In genomic region chr3:39196671-39197446, GRCh38 we compare ENCODE assay signal across 21 cellular contexts. TPM values are rescaled to one million over a fixed set of nuclear protein-coding genes. Genes with fewer than 3 reads are reported as not detected.
A peak's percentile ranks its signal among the peaks of the same experiment; 100 is the strongest.
DNase-seq lines count a peak whose midpoint lies in the region; ATAC-seq and TF ChIP-seq lines count a peak whose summit lies in the region.
"Had no signal": no experiment of that assay in that cellular context is flagged by ENCODE, and none has a peak within 500 bp of the region (broad histone marks: within the 10 kb centered on the region; RNA-seq: fewer than 3 reads in every experiment).

No MANE protein-coding gene starts in this region.

- no peak overlapping the region for H3K27ac ChIP-seq in IMR-90 (ENCODE audit: insufficient read depth, low read length)
- H3K27ac ChIP-seq: brain microvascular endothelial cell, prostate gland had no signal

- TF ChIP-seq RAD21 in IMR-90 (IDR thresholded peaks at IDR 0.05; ENCODE audit: low read length): no peak

- H4K8ac ChIP-seq in IMR-90 (ENCODE audit: low read depth in 2 of 2, low read length in 2 of 2): peak overlapping the region in 1 of 2 experiments; percentile 26; a peak in 1 of 4 replicates

- H2BK20ac ChIP-seq in IMR-90 (ENCODE audit: low read depth, low read length): no peak overlapping the region

- no peak overlapping the region; the same call in 1 of the 2 replicates for H2AK5ac ChIP-seq in IMR-90 (ENCODE audit: low read depth, low read length)

- dilution Hi-C loops in IMR-90 (cut with HindIII; ENCODE audit: low sequenced_read_pairs, unreplicated experiment): no loop called here

- peaks cover 4% of the 10 kb centered on the region for H3K27me3 ChIP-seq in IMR-90 (ENCODE audit: control insufficient read depth, insufficient read depth, low read length)
- H3K27me3 ChIP-seq: brain microvascular endothelial cell had no signal

- peaks cover 9% of the 10 kb centered on the region for H3K4me1 ChIP-seq in IMR-90 (ENCODE audit: control insufficient read depth, insufficient read depth, low read length)
- H3K4me1 ChIP-seq: prostate gland had no signal

- peak; percentile 18 for DNase-seq in COR-L47 (lab: John Stamatoyannopoulos, UW)
- DNase-seq in IMR-90: peak; percentile 7
- DNase-seq in RPMI8226: peak; percentile 57
- peak; percentile 25 for DNase-seq in kidney tubule cell (ENCODE audit: low spot score)
- no peak for DNase-seq in hypothalamus (lab: John Stamatoyannopoulos, UW)
- DNase-seq in SW 1271 (lab: John Stamatoyannopoulos, UW): no peak
- no peak for DNase-seq in SW480 (ENCODE audit: low spot score)
- DNase-seq: activated naive CD4-positive, alpha-beta T cell treated with anti-CD3 and anti-CD28 coated beads, Interleukin-2, amount 50 U/mL, for 16 hours; AML-193; brain microvascular endothelial cell; DMS153; effector memory CD8-positive, alpha-beta T cell; KBM-7; NCI-H187; OCI-M1; T-helper 1 cell had no signal

- no TSS peak for BruUV-seq in IMR-90 (replicated peaks; lab: Mats Ljungman, UMichigan)

- in situ Hi-C loops in IMR-90 (cut with MboI; ENCODE audit: low sequenced_read_pairs): no loop called here

- POLR2A ChIA-PET in IMR-90 (lab: Charles Lee; ENCODE audit: unreplicated experiment): no interaction called here

- no peak overlapping the region for H4K5ac ChIP-seq in IMR-90 (ENCODE audit: low read depth, low read length)

- CTCF ChIA-PET in IMR-90 (lab: Yijun Ruan, JAX): no interaction called here

- no peaks in the 10 kb centered on the region for H4K20me1 ChIP-seq in IMR-90 (ENCODE audit: insufficient read depth, low read length)

- H3K9ac ChIP-seq in IMR-90 (ENCODE audit: low read depth, low read length): no peak overlapping the region

- no peak overlapping the region for H3K18ac ChIP-seq in IMR-90 (ENCODE audit: low read depth, low read length)

- no peak overlapping the region; the same call in 1 of the 2 replicates for H3K4me2 ChIP-seq in IMR-90 (ENCODE audit: low read depth, low read length)

- H3K23ac ChIP-seq in IMR-90 (ENCODE audit: low read depth, low read length): no peak overlapping the region

- no peaks in the 10 kb centered on the region for H3K79me1 ChIP-seq in IMR-90 (ENCODE audit: low read depth in 1 of 2, low read length in 2 of 2)

- peaks cover 2% of the 10 kb centered on the region; the same call in 1 of the 2 replicates for H3K9me1 ChIP-seq in IMR-90 (ENCODE audit: insufficient read depth, low read length)

- H3K56ac ChIP-seq in IMR-90 (ENCODE audit: extremely low read depth, insufficient read depth, low read length): no peak overlapping the region

- no peak overlapping the region for H3K4ac ChIP-seq in IMR-90 (ENCODE audit: low read depth, low read length)

- H4K91ac ChIP-seq in IMR-90 (ENCODE audit: insufficient read depth, low read depth, low read length): no peak overlapping the region

- H2BK120ac ChIP-seq in IMR-90 (ENCODE audit: low read depth, low read length): 0 out of 2 replicates have a peak overlapping the region, but pooled peaks have one; percentile 21

- H2BK15ac ChIP-seq in IMR-90 (ENCODE audit: low read depth, low read length): no peak overlapping the region

- no peak for TF ChIP-seq POLR2A in IMR-90 (IDR thresholded peaks at IDR 0.05; ENCODE audit: low read depth, low read length)

- no peaks in the 10 kb centered on the region for H3K9me3 ChIP-seq in IMR-90 (ENCODE audit: control insufficient read depth, insufficient read depth, low read length)
- H3K9me3 ChIP-seq: prostate gland had no signal

- ATAC-seq in IMR-90 (ENCODE audit: low read depth) (peak; percentile 46; the same call in 1 of the 2 replicates), GM18909 (IDR thresholded peaks at IDR 0.05; ENCODE audit: poor library complexity, unreplicated experiment) (no peak)
- ATAC-seq: effector memory CD8-positive, alpha-beta T cell; gastroesophageal sphincter; HCT116 had no signal

- no peak overlapping the region for H2BK5ac ChIP-seq in IMR-90 (ENCODE audit: low read depth, low read length, poor library complexity, severe bottlenecking)

- peak overlapping the region; percentile 49 for H2AFZ ChIP-seq in IMR-90 (replicated peaks; ENCODE audit: low read length, poor library complexity)

- 30% methylated on average over 2 of the region's 7 CpGs; no CpG with 5 or more reads in 1 of the 2 experiments for WGBS in IMR-90 (ENCODE audit: extremely low coverage in 2 of 2, insufficient read length in 1 of 2), 2 experiments

- no peak for TF ChIP-seq CTCF in IMR-90 (conservative IDR thresholded peaks at IDR 0.05; ENCODE audit: low read depth, low read length)

- no peaks in the 10 kb centered on the region for H3K36me3 ChIP-seq in IMR-90 (ENCODE audit: control insufficient read depth, insufficient read depth, low read length)
- H3K36me3 ChIP-seq: brain microvascular endothelial cell, gastroesophageal sphincter, prostate gland had no signal

- intact Hi-C loops in IMR-90 (cut with micrococcal nuclease): no loop called here

- H3K14ac ChIP-seq in IMR-90 (replicated peaks; ENCODE audit: low read depth, low read length): no peak overlapping the region

- no peak overlapping the region for H3K4me3 ChIP-seq in IMR-90 (ENCODE audit: insufficient read depth, low read depth, low read length)
- H3K4me3 ChIP-seq: gastroesophageal sphincter, prostate gland had no signal

- H2AK9ac ChIP-seq in IMR-90 (replicated peaks; ENCODE audit: low read depth, low read length, poor library complexity): peak overlapping the region; percentile 70

TF ChIP-seq in IMR-90, 13 proteins besides CTCF, POLR2A, EP300 and RAD21:
- TF ChIP-seq RCOR1 (IDR thresholded peaks at IDR 0.05; ENCODE audit: insufficient replicate concordance, low read length): no peak
- no peak for TF ChIP-seq CHD1 (IDR thresholded peaks at IDR 0.05; ENCODE audit: low read depth, low read length)
- no peak for TF ChIP-seq BHLHE40 (IDR thresholded peaks at IDR 0.05; ENCODE audit: low read depth, low read length)
- TF ChIP-seq MXI1 (IDR thresholded peaks at IDR 0.05; ENCODE audit: borderline replicate concordance, low read depth, low read length): no peak

RNA-seq across cellular contexts. Expression of gene XIRP1, which starts 4.5 kb away (rescaled TPM):
- total RNA-seq in IMR-90 (2012; rRNA removed): under 0.01 TPM in 2 replicates
- polyA plus RNA-seq in IMR-90 (2012; rRNA removed): 0.03 and 0.07 TPM in 2 replicates
- 0.04 TPM in 2 replicates for polyA plus RNA-seq in IMR-90 (2012; cell fraction: cytosol; rRNA removed)
- polyA plus RNA-seq in IMR-90 (2012; cell fraction: nucleus; rRNA removed; ENCODE audit: low replicate concordance): 0.15 and 0.25 TPM in 2 replicates
- total RNA-seq: temporal lobe had no signal

RNA-seq across cellular contexts. Expression of gene CSRNP1, which starts 43.5 kb away (rescaled TPM):
- 22.8 TPM in 2 replicates for total RNA-seq in IMR-90 (2012; rRNA removed)
- polyA plus RNA-seq in IMR-90 (2012; rRNA removed): 16.5 and 23.1 TPM in 2 replicates
- polyA plus RNA-seq in IMR-90 (2012; cell fraction: cytosol; rRNA removed): 22.5 and 41.4 TPM in 2 replicates
- 80.9 and 92.7 TPM in 2 replicates for polyA plus RNA-seq in IMR-90 (2012; cell fraction: nucleus; rRNA removed; ENCODE audit: low replicate concordance)

Comparison
In these comparisons a context has a peak if more than half of its experiments do, and no peak if none do; other contexts are left out.
1. DNase-seq: peak in COR-L47 (single experiment), IMR-90 (single experiment), RPMI8226 (single experiment) and kidney tubule cell (single experiment); none in hypothalamus (0 of 51), SW 1271 (0 of 2) and SW480 (single experiment).